ENCODE assay signal across 9 cellular contexts in genomic region chr3:55434789-55435188, GRCh38. TPM values are rescaled to one million over a fixed set of nuclear protein-coding genes. Genes with fewer than 3 reads are reported as not detected.
DNase-seq lines count a peak whose midpoint lies in the region; ATAC-seq and TF ChIP-seq lines count a peak whose summit lies in the region.
"Had no signal": no experiment of that assay in that cellular context is flagged by ENCODE, and none has a peak within 500 bp of the region (broad histone marks: within the 10 kb centered on the region; RNA-seq: fewer than 3 reads in every experiment).

No MANE protein-coding gene starts in this region.

- CTCF ChIA-PET in activated naive CD4-positive, alpha-beta T cell treated with anti-CD3 and anti-CD28 coated beads for 36 hours (lab: Charles Lee): no interaction called here

- H3K4me3 Mint-ChIP-seq in activated naive CD4-positive, alpha-beta T cell treated with anti-CD3 and anti-CD28 coated beads for 36 hours: no peak overlapping the region
- H3K4me3 Mint-ChIP-seq in type B pancreatic cell (no peak overlapping the region), T-helper 17 cell (no peak overlapping the region)

- peak; percentile 34 for TF ChIP-seq CTCF in epithelial cell of esophagus (IDR thresholded peaks at IDR 0.05; ENCODE audit: insufficient read depth, low read depth, low read length, missing control alignments)
- peak; percentile 70 for TF ChIP-seq CTCF in type B pancreatic cell (conservative IDR thresholded peaks at IDR 0.05)

- H3K27me3 Mint-ChIP-seq in activated naive CD4-positive, alpha-beta T cell treated with anti-CD3 and anti-CD28 coated beads for 36 hours (ENCODE audit: low read depth): peaks cover 2% of the 10 kb centered on the region
- peaks cover 4% of the 10 kb centered on the region for H3K27me3 Mint-ChIP-seq in type B pancreatic cell
- no peaks in the 10 kb centered on the region for H3K27me3 Mint-ChIP-seq in T-helper 17 cell

- DNase-seq in activated naive CD4-positive, alpha-beta T cell treated with anti-CD3 and anti-CD28 coated beads for 36 hours: peak; percentile 21
- DNase-seq in activated naive CD4-positive, alpha-beta T cell treated with anti-CD3 and anti-CD28 coated beads, Interleukin-2, amount 50 U/mL, for 72 hours (ENCODE audit: low spot score in 2 of 2): no peak
- DNase-seq in NCI-H524 treated with DMSO at 0.1 percent for 48 hours (lab: John Stamatoyannopoulos, UW): peak; percentile 2
- peak; percentile 37 for DNase-seq in epithelial cell of esophagus (ENCODE audit: low read depth)
- no peak for DNase-seq in type B pancreatic cell (ENCODE audit: extremely low spot score, unreplicated experiment)
- no peak for DNase-seq in stimulated activated CD4-positive, alpha-beta T cell treated with anti-CD3 and anti-CD28 coated beads, Interleukin-4, amount 100 ng/mL, for 1 hour
- no peak for DNase-seq in T-helper 17 cell
- DNase-seq in head of caudate nucleus: no peak

- no peaks in the 10 kb centered on the region for H3K4me1 Mint-ChIP-seq in activated naive CD4-positive, alpha-beta T cell treated with anti-CD3 and anti-CD28 coated beads for 36 hours (ENCODE audit: low read depth)
- no peaks in the 10 kb centered on the region for H3K4me1 Mint-ChIP-seq in type B pancreatic cell (ENCODE audit: unreplicated experiment)
- no peaks in the 10 kb centered on the region for H3K4me1 Mint-ChIP-seq in T-helper 17 cell

- no peak for ATAC-seq in activated naive CD4-positive, alpha-beta T cell treated with anti-CD3 and anti-CD28 coated beads, Interleukin-2, amount 50 U/mL, for 72 hours
- no peak for ATAC-seq in T-helper 17 cell

- no peak overlapping the region for H3K27ac Mint-ChIP-seq in activated naive CD4-positive, alpha-beta T cell treated with anti-CD3 and anti-CD28 coated beads for 36 hours
- H3K27ac Mint-ChIP-seq in activated naive CD4-positive, alpha-beta T cell treated with anti-CD3 and anti-CD28 coated beads, Interleukin-2, amount 50 U/mL, for 72 hours: no peak overlapping the region
- H3K27ac Mint-ChIP-seq in type B pancreatic cell (no peak overlapping the region), T-helper 17 cell (no peak overlapping the region)

- H3K36me3 Mint-ChIP-seq in activated naive CD4-positive, alpha-beta T cell treated with anti-CD3 and anti-CD28 coated beads for 36 hours (ENCODE audit: low read depth): no peaks in the 10 kb centered on the region
- H3K36me3 Mint-ChIP-seq in activated naive CD4-positive, alpha-beta T cell treated with anti-CD3 and anti-CD28 coated beads, Interleukin-2, amount 50 U/mL, for 72 hours: no peaks in the 10 kb centered on the region
- no peaks in the 10 kb centered on the region for H3K36me3 Mint-ChIP-seq in type B pancreatic cell
- H3K36me3 Mint-ChIP-seq in T-helper 17 cell (ENCODE audit: low read depth): no peaks in the 10 kb centered on the region

- no peak overlapping the region for H3K4me3 ChIP-seq in epithelial cell of esophagus (ENCODE audit: low read length)

- H3K9me3 Mint-ChIP-seq in activated naive CD4-positive, alpha-beta T cell treated with anti-CD3 and anti-CD28 coated beads for 36 hours: no peaks in the 10 kb centered on the region
- H3K9me3 Mint-ChIP-seq in activated naive CD4-positive, alpha-beta T cell treated with anti-CD3 and anti-CD28 coated beads, Interleukin-2, amount 50 U/mL, for 72 hours: peaks cover 0 to 8% of the 10 kb centered on the region in 2 donors
- peaks cover 4% of the 10 kb centered on the region for H3K9me3 Mint-ChIP-seq in type B pancreatic cell

- intact Hi-C loops in activated naive CD4-positive, alpha-beta T cell treated with anti-CD3 and anti-CD28 coated beads for 36 hours (cut with micrococcal nuclease): no loop called here
- intact Hi-C loops in head of caudate nucleus (cut with DNase I): no loop called here

- no peaks in the 10 kb centered on the region for H3K9me3 ChIP-seq in T-helper 17 cell (ENCODE audit: control insufficient read depth, low read length, poor library complexity, severe bottlenecking)

RNA-seq across cellular contexts. Expression of gene WNT5A, which starts 52.3 kb away (rescaled TPM):
- not detected for total RNA-seq in activated naive CD4-positive, alpha-beta T cell treated with anti-CD3 and anti-CD28 coated beads for 36 hours
- not detected for total RNA-seq in activated naive CD4-positive, alpha-beta T cell treated with anti-CD3 and anti-CD28 coated beads, Interleukin-2, amount 50 U/mL, for 72 hours
- total RNA-seq in type B pancreatic cell (ENCODE audit: low replicate concordance): 62.0 and 99.3 TPM in 2 replicates
- not detected for total RNA-seq in T-helper 17 cell
- total RNA-seq: T-helper 1 cell treated with Interleukin-12 subunit alpha and Interleukin-12 subunit beta and Interleukin-4 antibody, amounts not matched to agents 30 ng/mL and 1 ng/mL, for 36 hours had no signal

Comparison
In these comparisons a context has a peak if more than half of its experiments do, and no peak if none do; other contexts are left out.
1. DNase-seq: peak in activated naive CD4-positive, alpha-beta T cell treated with anti-CD3 and anti-CD28 coated beads for 36 hours (single experiment), NCI-H524 treated with DMSO at 0.1 percent for 48 hours (single experiment) and epithelial cell of esophagus (single experiment); none in activated naive CD4-positive, alpha-beta T cell treated with anti-CD3 and anti-CD28 coated beads, Interleukin-2, amount 50 U/mL, for 72 hours (0 of 2), type B pancreatic cell (single experiment), stimulated activated CD4-positive, alpha-beta T cell treated with anti-CD3 and anti-CD28 coated beads, Interleukin-4, amount 100 ng/mL, for 1 hour (single experiment), T-helper 17 cell (0 of 3) and head of caudate nucleus (0 of 42).
2. RNA of gene WNT5A, which starts 52.3 kb away (total RNA-seq): 62.0 to 99.3 TPM in type B pancreatic cell; not detected in T-helper 17 cell, not detected in activated naive CD4-positive, alpha-beta T cell treated with anti-CD3 and anti-CD28 coated beads for 36 hours and not detected in activated naive CD4-positive, alpha-beta T cell treated with anti-CD3 and anti-CD28 coated beads, Interleukin-2, amount 50 U/mL, for 72 hours; every median in the first group is over 10 times any median in the second.